In genomic region chr7:74625446-74625845, GRCh38 we compare ENCODE assay signal across 10 cellular contexts. TPM values are rescaled to one million over a fixed set of nuclear protein-coding genes. Genes with fewer than 3 reads are reported as not detected.
DNase-seq lines count a peak whose midpoint lies in the region; ATAC-seq, FAIRE-seq and TF ChIP-seq lines count a peak whose summit lies in the region.
"Had no signal": no experiment of that assay in that cellular context is flagged by ENCODE, and none has a peak within 500 bp of the region (broad histone marks: within the 10 kb centered on the region; RNA-seq: fewer than 3 reads in every experiment).

No MANE protein-coding gene starts in this region.

- 40% methylated on average over 3 of the region's 3 CpGs for WGBS in A549 (ENCODE audit: missing lambda C conversion rate)

- peak; percentile 45 to 55; a peak in 4 of 5 replicates for TF ChIP-seq RAD21 in A549 (conservative IDR thresholded peaks at IDR 0.05 in 1 of 2, IDR thresholded peaks at IDR 0.05 in 1 of 2)

- TF ChIP-seq CTCF in A549 (IDR thresholded peaks at IDR 0.05), result peak; percentile 46
- no peak for TF ChIP-seq CTCF in HEK293 (tag by site-specific recombination; IDR thresholded peaks at IDR 0.05)
- peak in 2 of 3 experiments; percentile 11 to 18 for TF ChIP-seq CTCF in ascending aorta (IDR thresholded peaks at IDR 0.05)
- TF ChIP-seq CTCF in Peyer's patch (IDR thresholded peaks at IDR 0.05), result peak in 2 of 6 experiments; percentile 9 to 13

- CTCF ChIA-PET in A549 (lab: Yijun Ruan, JAX), result interaction anchor here (0.7 to 1.7 kb wide), 9 partner anchors 9 to 208 kb away, joined by 3 to 6 read pairs (median 3); no protein-coding TSS in a partner anchor
- CTCF ChIA-PET in HEK293 (lab: Yijun Ruan, JAX), result interaction anchor here (0.6 to 0.9 kb wide), 4 partner anchors 13 to 244 kb away, joined by 3 to 4 read pairs (median 3); no protein-coding TSS in a partner anchor

- no peaks in the 10 kb centered on the region for H3K27me3 Mint-ChIP-seq in T-helper 2 cell treated with Interferon-gamma antibody and Interleukin-4, amounts not matched to agents 5 μg/mL and 100 μg/mL, for 36 hours (ENCODE audit: low read depth)

- H3K4me3 ChIP-seq in A549 (no peak overlapping the region), HEK293 (ENCODE audit: low read depth, low read length) (no peak overlapping the region), ascending aorta (no peak overlapping the region), Peyer's patch (no peak overlapping the region)
- H3K4me3 ChIP-seq: HAP-1 had no signal

- TF ChIP-seq POLR2A in A549 (IDR thresholded peaks at IDR 0.05; ENCODE audit: low read length) (no peak), Peyer's patch (IDR thresholded peaks at IDR 0.05) (no peak)

- peak in 1 of 2 experiments; percentile 42; a peak in 2 of 6 replicates for ATAC-seq in A549
- peak; percentile 72 for ATAC-seq in left lobe of liver

- H3K4me3 Mint-ChIP-seq in T-helper 2 cell treated with Interferon-gamma antibody and Interleukin-4, amounts not matched to agents 5 μg/mL and 100 μg/mL, for 36 hours, result no peak overlapping the region

- H3K9me3 Mint-ChIP-seq in T-helper 2 cell treated with Interferon-gamma antibody and Interleukin-4, amounts not matched to agents 5 μg/mL and 100 μg/mL, for 36 hours, result no peaks in the 10 kb centered on the region

- H3K4me2 ChIP-seq in A549, result no peak overlapping the region

- peaks cover 4% of the 10 kb centered on the region for H3K4me1 Mint-ChIP-seq in T-helper 2 cell treated with Interferon-gamma antibody and Interleukin-4, amounts not matched to agents 5 μg/mL and 100 μg/mL, for 36 hours (ENCODE audit: low read depth)

- H3K4me1 ChIP-seq in A549 (peaks cover 17% of the 10 kb centered on the region), HEK293 (ENCODE audit: control insufficient read depth, insufficient read depth, low read length) (no peaks in the 10 kb centered on the region; the same call in 1 of the 2 replicates), ascending aorta (peaks cover 0 to 3% of the 10 kb centered on the region in 2 donors), Peyer's patch (peaks cover 0 to 11% (median 0%) of the 10 kb centered on the region in 4 donors)

- H3K36me3 ChIP-seq in HEK293 (ENCODE audit: control insufficient read depth in 2 of 2, insufficient read depth in 1 of 2, low read length in 2 of 2) (no peaks in the 10 kb centered on the region), ascending aorta (no peaks in the 10 kb centered on the region), Peyer's patch (no peaks in the 10 kb centered on the region)
- H3K36me3 ChIP-seq: HAP-1 had no signal

- H3K27ac ChIP-seq in A549 (peak overlapping the region in 1 of 2 experiments; percentile 57; a peak in 3 of 6 replicates), HEK293 (ENCODE audit: extremely low read depth, low read depth, low read length) (no peak overlapping the region), ascending aorta (no peak overlapping the region), Peyer's patch (no peak overlapping the region)

- no peak for FAIRE-seq in A549 (lab: Jason Lieb, UNC)

- H3K9me3 ChIP-seq in A549 (no peaks in the 10 kb centered on the region), HEK293 (ENCODE audit: control insufficient read depth, insufficient read depth, low read depth, low read length) (no peaks in the 10 kb centered on the region), ascending aorta (no peaks in the 10 kb centered on the region), Peyer's patch (no peaks in the 10 kb centered on the region)
- H3K9me3 ChIP-seq: HAP-1 had no signal

- POLR2A ChIA-PET in A549 (lab: Yijun Ruan, JAX) (no interaction called here), HEK293 (lab: Yijun Ruan, JAX) (interaction anchor here (0.7 kb wide), 1 partner anchor 33 kb away, joined by 3 read pairs; no protein-coding TSS in a partner anchor)

- no peak for TF ChIP-seq EP300 in A549 (IDR thresholded peaks at IDR 0.05)

- no peaks in the 10 kb centered on the region for H3K27me3 ChIP-seq in ascending aorta
- no peaks in the 10 kb centered on the region for H3K27me3 ChIP-seq in Peyer's patch

- DNase-seq in A549 (ENCODE audit: low read depth in 1 of 2, low spot score in 1 of 2), result peak in 1 of 2 experiments; percentile 53
- no peak for DNase-seq in ascending aorta (ENCODE audit: low spot score in 2 of 2)
- DNase-seq in left lobe of liver (ENCODE audit: low spot score), result no peak
- no peak for DNase-seq in NCI-H1048 (lab: John Stamatoyannopoulos, UW)
- no peak for DNase-seq in Peyer's patch
- DNase-seq in nucleus accumbens (lab: John Stamatoyannopoulos, UW), result no peak
- no peak for DNase-seq in T-helper 2 cell treated with Interferon-gamma antibody and Interleukin-4, amounts not matched to agents 5 μg/mL and 100 μg/mL, for 36 hours (ENCODE audit: low spot score)
- DNase-seq: NCI-H187 had no signal

- intact Hi-C loops in ascending aorta (cut with DNase I), result loop anchor here (10.0 kb wide), 1 partner anchor 51 kb away; no protein-coding TSS in a partner anchor

- H3K27ac Mint-ChIP-seq in T-helper 2 cell treated with Interferon-gamma antibody and Interleukin-4, amounts not matched to agents 5 μg/mL and 100 μg/mL, for 36 hours, result no peak overlapping the region

- no peaks in the 10 kb centered on the region for H3K36me3 Mint-ChIP-seq in T-helper 2 cell treated with Interferon-gamma antibody and Interleukin-4, amounts not matched to agents 5 μg/mL and 100 μg/mL, for 36 hours (ENCODE audit: low read depth)

TF ChIP-seq in A549, 52 proteins besides CTCF, POLR2A, EP300 and RAD21 (continues in another document):
- TF ChIP-seq E2F6 (IDR thresholded peaks at IDR 0.05; ENCODE audit: borderline replicate concordance, low read depth) (no peak), ZNF302 (CRISPR knock-in tag; IDR thresholded peaks at IDR 0.05) (no peak), SMC3 (IDR thresholded peaks at IDR 0.05) (peak; percentile 43; the same call in 2 of the 3 replicates)
- TF ChIP-seq, protein P1, sequence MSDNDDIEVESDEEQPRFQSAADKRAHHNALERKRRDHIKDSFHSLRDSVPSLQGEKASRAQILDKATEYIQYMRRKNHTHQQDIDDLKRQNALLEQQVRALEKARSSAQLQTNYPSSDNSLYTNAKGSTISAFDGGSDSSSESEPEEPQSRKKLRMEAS (IDR thresholded peaks at IDR 0.05), result no peak

TF ChIP-seq in HEK293, 187 proteins besides CTCF, POLR2A, EP300 and RAD21:
- no peak for TF ChIP-seq BCL11A (tag by site-specific recombination; IDR thresholded peaks at IDR 0.05; ENCODE audit: low read depth)
- TF ChIP-seq ZNF654 (tag by site-specific recombination; IDR thresholded peaks at IDR 0.05; ENCODE audit: low read depth), result peak; percentile 59
- TF ChIP-seq ZNF16 (tag by site-specific recombination; IDR thresholded peaks at IDR 0.05; ENCODE audit: low read depth), result no peak
- TF ChIP-seq GLIS1 (tag by site-specific recombination; IDR thresholded peaks at IDR 0.05), result no peak
- TF ChIP-seq ZNF248 (tag by site-specific recombination; IDR thresholded peaks at IDR 0.05), result no peak
- no peak for TF ChIP-seq MZF1 (tag by site-specific recombination; IDR thresholded peaks at IDR 0.05; ENCODE audit: borderline replicate concordance)

RNA-seq across cellular contexts. Expression of gene GTF2I, which starts 32.1 kb away (rescaled TPM):
- 107 and 123 TPM in 2 replicates for polyA plus RNA-seq in A549 (2011; rRNA removed)
- 59.9 and 87.3 TPM in 2 replicates for polyA plus RNA-seq in A549 (2012; cell fraction: cytosol; rRNA removed)
- polyA plus RNA-seq in A549 (2012; cell fraction: nucleus; rRNA removed), result 151 and 354 TPM in 2 replicates
- polyA plus RNA-seq in A549 (2017; fragmentation: RNase III; extraction: RNeasy Plus Mini Kit Qiagen cat#74134 plus additional on column Dnase treatment), result 141 to 146 TPM (median 144 TPM) in 3 replicates
- polyA minus RNA-seq in A549 (2011; rRNA and poly(A)+ RNA removed), result 43.0 and 56.8 TPM in 2 replicates
- total RNA-seq in ascending aorta, result 112 TPM
- total RNA-seq in left lobe of liver, result 119 TPM
- total RNA-seq in Peyer's patch, result 100 to 1,000 TPM; 168 to 347 (median 193) TPM

Comparison
In these comparisons a context has a peak if more than half of its experiments do, and no peak if none do; other contexts are left out.
1. Of the 5 proteins assayed by ChIP-seq in both HEK293 and A549: peak only in HEK293: none; only in A549: CTCF; in both: none; in neither: 4.